In the genomic region with DNA sequence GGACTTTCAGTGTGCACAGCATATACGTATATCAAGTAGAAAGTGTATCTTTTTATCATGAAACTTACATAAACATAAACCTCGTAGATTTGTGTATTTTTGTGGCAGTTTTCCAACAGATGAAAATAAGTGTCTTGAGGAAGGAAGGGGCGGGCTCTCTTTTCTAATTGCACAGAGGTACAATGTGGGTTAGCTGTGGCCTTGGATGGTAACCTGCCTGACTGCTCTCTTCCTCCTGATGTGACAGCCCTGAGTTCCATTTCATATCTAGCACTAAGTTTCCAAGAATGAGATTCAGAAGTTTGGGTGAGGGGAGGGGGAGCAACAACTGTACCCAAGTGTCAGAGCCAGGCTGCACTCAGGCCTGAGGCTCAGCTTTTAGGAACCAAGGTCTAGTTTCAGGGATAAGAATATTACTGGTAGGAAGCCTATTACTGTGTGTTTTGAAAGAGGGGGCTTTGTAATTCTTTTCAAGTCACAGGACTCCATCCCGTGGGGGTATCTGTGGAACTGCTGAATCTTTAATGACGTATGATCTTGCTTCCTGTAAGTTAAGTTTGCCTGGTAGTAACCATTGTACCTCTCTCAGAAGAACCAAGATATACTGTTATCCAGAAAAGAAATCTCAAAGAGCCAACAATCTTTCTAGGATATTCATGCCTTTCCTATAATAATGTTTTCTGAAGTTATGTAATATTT, we compare ENCODE assay signal across 1 cellular context.
TF ChIP-seq lines count a peak whose summit lies in the region.

No MANE protein-coding gene starts in this region.

TF ChIP-seq in IMR-90, 13 proteins besides CTCF, POLR2A, EP300 and RAD21:
- TF ChIP-seq MXI1 (IDR thresholded peaks at IDR 0.05; ENCODE audit: borderline replicate concordance, low read depth, low read length) (no peak), CHD1 (IDR thresholded peaks at IDR 0.05; ENCODE audit: low read depth, low read length) (no peak), ELK1 (IDR thresholded peaks at IDR 0.05; ENCODE audit: borderline replicate concordance, low read depth, low read length) (no peak), CEBPB (IDR thresholded peaks at IDR 0.05; ENCODE audit: low read depth, low read length) (no peak), FOS (IDR thresholded peaks at IDR 0.05; ENCODE audit: low read depth, low read length) (no peak), RFX5 (IDR thresholded peaks at IDR 0.05; ENCODE audit: low read depth, low read length) (no peak), USF2 (IDR thresholded peaks at IDR 0.05; ENCODE audit: low read depth, low read length) (no peak), SMC3 (IDR thresholded peaks at IDR 0.05; ENCODE audit: low read depth, low read length) (no peak), MAZ (IDR thresholded peaks at IDR 0.05; ENCODE audit: borderline replicate concordance, low read depth, low read length) (no peak), MAFK (IDR thresholded peaks at IDR 0.05; ENCODE audit: low read depth, low read length) (no peak), BHLHE40 (IDR thresholded peaks at IDR 0.05; ENCODE audit: low read depth, low read length) (no peak), NFE2L2 (IDR thresholded peaks at IDR 0.05; ENCODE audit: low read depth, low read length) (no peak), RCOR1 (IDR thresholded peaks at IDR 0.05; ENCODE audit: insufficient replicate concordance, low read length) (no peak)
